In genomic region chr9:133742849-133743444, GRCh38 we compare ENCODE assay signal across 8 cellular contexts. TPM values are rescaled to one million over a fixed set of nuclear protein-coding genes. Genes with fewer than 3 reads are reported as not detected.
A peak's percentile ranks its signal among the peaks of the same experiment; 100 is the strongest.
DNase-seq lines count a peak whose midpoint lies in the region; ATAC-seq and TF ChIP-seq lines count a peak whose summit lies in the region.

No MANE protein-coding gene starts in this region.

- H3K27ac Mint-ChIP-seq in activated naive CD4-positive, alpha-beta T cell treated with anti-CD3 and anti-CD28 coated beads, Interleukin-2, amount 10 ng/mL, durations not matched to agents 7 days and 5 days: no peak overlapping the region
- no peak overlapping the region for H3K27ac Mint-ChIP-seq in glutamatergic neuron (ENCODE audit: unreplicated experiment)

- no peaks in the 10 kb centered on the region for H3K36me3 Mint-ChIP-seq in activated naive CD4-positive, alpha-beta T cell treated with anti-CD3 and anti-CD28 coated beads, Interleukin-2, amount 10 ng/mL, durations not matched to agents 7 days and 5 days
- peaks cover 6% of the 10 kb centered on the region for H3K36me3 Mint-ChIP-seq in glutamatergic neuron (ENCODE audit: unreplicated experiment)

- TF ChIP-seq CTCF in NB4 (IDR thresholded peaks at IDR 0.05; ENCODE audit: low read depth, low read length): peak; percentile 97
- peak; percentile 100 for TF ChIP-seq CTCF in glutamatergic neuron (IDR thresholded peaks at IDR 0.05; ENCODE audit: partially characterized antibody, unreplicated experiment)

- in situ Hi-C loops in ACHN (cut with HindIII; ENCODE audit: low pct_ligation_motif_present, low pct_unique_long_range_greater_than_20kb, low sequenced_read_pairs): no loop called here

- no peak overlapping the region for H3K4me3 Mint-ChIP-seq in activated naive CD4-positive, alpha-beta T cell treated with anti-CD3 and anti-CD28 coated beads, Interleukin-2, amount 10 ng/mL, durations not matched to agents 7 days and 5 days
- H3K4me3 Mint-ChIP-seq in glutamatergic neuron (ENCODE audit: unreplicated experiment): no peak overlapping the region

- CTCF ChIA-PET in activated naive CD4-positive, alpha-beta T cell treated with anti-CD3 and anti-CD28 coated beads, Interleukin-2, amount 10 ng/mL, durations not matched to agents 7 days and 5 days (lab: Charles Lee): interaction anchor here (0.6 to 1.9 kb wide), 14 partner anchors 9 to 219 kb away, joined by 3 to 10 read pairs (median 4); partner anchors contain the start of gene FAM163B

- H3K27me3 Mint-ChIP-seq in activated naive CD4-positive, alpha-beta T cell treated with anti-CD3 and anti-CD28 coated beads, Interleukin-2, amount 10 ng/mL, durations not matched to agents 7 days and 5 days: peaks cover 28% of the 10 kb centered on the region
- peaks cover 3% of the 10 kb centered on the region for H3K27me3 Mint-ChIP-seq in glutamatergic neuron (ENCODE audit: unreplicated experiment)

- no peak for TF ChIP-seq POLR2A in NB4 (IDR thresholded peaks at IDR 0.05; ENCODE audit: extremely low read depth, insufficient read length)

- H3K4me1 Mint-ChIP-seq in activated naive CD4-positive, alpha-beta T cell treated with anti-CD3 and anti-CD28 coated beads, Interleukin-2, amount 10 ng/mL, durations not matched to agents 7 days and 5 days: no peaks in the 10 kb centered on the region
- no peaks in the 10 kb centered on the region for H3K4me1 Mint-ChIP-seq in glutamatergic neuron (ENCODE audit: low read depth, unreplicated experiment)

- no peak overlapping the region for H3K4me3 ChIP-seq in NB4 (ENCODE audit: low read depth, low read length)

- ATAC-seq in GM18909 (IDR thresholded peaks at IDR 0.05; ENCODE audit: poor library complexity, unreplicated experiment): peak; percentile 65
- peak; percentile 83 for ATAC-seq in SK-N-SH treated with all-trans-retinoic acid at 6 μM for 48 hours

- H3K9me3 Mint-ChIP-seq in activated naive CD4-positive, alpha-beta T cell treated with anti-CD3 and anti-CD28 coated beads, Interleukin-2, amount 10 ng/mL, durations not matched to agents 7 days and 5 days: no peaks in the 10 kb centered on the region
- H3K9me3 Mint-ChIP-seq in glutamatergic neuron (ENCODE audit: unreplicated experiment): peaks cover 6% of the 10 kb centered on the region

- DNase-seq in ACHN: peak; percentile 68
- peak; percentile 72 for DNase-seq in NB4 (ENCODE audit: low read depth)
- peak; percentile 81 for DNase-seq in activated naive CD4-positive, alpha-beta T cell treated with anti-CD3 and anti-CD28 coated beads, Interleukin-2, amount 10 ng/mL, durations not matched to agents 7 days and 5 days
- DNase-seq in glutamatergic neuron: peak; percentile 95
- peak; percentile 58 for DNase-seq in pons (ENCODE audit: low spot score)
- DNase-seq in ureter (ENCODE audit: low spot score): peak; percentile 81

TF ChIP-seq in SK-N-SH treated with all-trans-retinoic acid at 6 μM for 48 hours, 23 proteins besides CTCF, POLR2A, EP300 and RAD21:
- TF ChIP-seq TSHZ2 (CRISPR knock-in tag; IDR thresholded peaks at IDR 0.05) (0 out of 2 replicates have a peak, but pooled peaks have one; percentile 11), POU6F1 (CRISPR knock-in tag; IDR thresholded peaks at IDR 0.05; ENCODE audit: borderline replicate concordance, low read depth) (no peak)

RNA-seq across cellular contexts. Expression of gene SARDH, which starts 4.8 kb away (rescaled TPM):
- 2.0 TPM for total RNA-seq in glutamatergic neuron (ENCODE audit: unreplicated experiment)
- total RNA-seq in ureter: 4.1 TPM
